20 cellular contexts compared by ENCODE assay signal in genomic region chr14:80465541-80466220, GRCh38.
"Had no signal": no experiment of that assay in that cellular context is flagged by ENCODE, and none has a peak within 500 bp of the region (broad histone marks: within the 10 kb centered on the region; RNA-seq: fewer than 3 reads in every experiment).

No MANE protein-coding gene starts in this region.

- DNase-seq: activated CD4-positive, alpha-beta T cell treated with anti-CD3 and anti-CD28 coated beads for 1 hour; activated CD8-positive, alpha-beta memory T cell treated with anti-CD3 and anti-CD28 coated beads for 24 hours; activated CD8-positive, alpha-beta memory T cell treated with anti-CD3 and anti-CD28 coated beads, Interleukin-2, amount 50 U/mL, for 48 hours; activated gamma-delta T cell treated with Interleukin-2 at 50 U/mL for 16 hours; central memory CD4-positive, alpha-beta T cell; dorsolateral prefrontal cortex; foreskin fibroblast; stimulated activated CD4-positive, alpha-beta T cell treated with anti-CD3 and anti-CD28 coated beads, Interleukin-4, amount 100 ng/mL, for 24 hours; testis; upper lobe of left lung had no signal

- H3K36me3 ChIP-seq: upper lobe of left lung had no signal

- H3K9me3 Mint-ChIP-seq: activated T-helper 1 cell treated with anti-CD3 and anti-CD28 coated beads, Interleukin-12 subunit alpha, Interleukin-12 subunit beta, Interleukin-2, Interleukin-4 antibody, amounts not matched to agents 30 ng/mL and 10 ng/mL and 1 ng/mL, durations not matched to agents 14 hours and 24 hours and 36 hours; stimulated activated effector memory CD8-positive, alpha-beta T cell treated with anti-CD3 and anti-CD28 coated beads, Interleukin-12 subunit alpha, Interleukin-12 subunit beta, amount 100 ng/mL, for 72 hours; T-helper 1 cell treated with Interleukin-12 subunit alpha and Interleukin-12 subunit beta and Interleukin-4 antibody, amounts not matched to agents 30 μg/mL and 1 μg/mL, for 36 hours had no signal

- H3K9me3 ChIP-seq: testis, upper lobe of left lung had no signal

- H3K27me3 ChIP-seq: dorsolateral prefrontal cortex, hepatocyte, testis, upper lobe of left lung had no signal

- H3K27me3 Mint-ChIP-seq: activated naive CD8-positive, alpha-beta T cell; natural killer cell treated with Interleukin-12 subunit alpha and Interleukin-12 subunit beta and Interleukin-15 and Interleukin-18, amount 100 ng/mL, for 72 hours had no signal

- H3K4me1 ChIP-seq: testis, upper lobe of left lung had no signal

- H3K27ac ChIP-seq: dorsolateral prefrontal cortex, epithelial cell of prostate, hepatocyte, testis, upper lobe of left lung, VCaP had no signal

- H3K4me1 Mint-ChIP-seq: stimulated activated effector memory CD8-positive, alpha-beta T cell treated with anti-CD3 and anti-CD28 coated beads, Interleukin-12 subunit alpha, Interleukin-12 subunit beta, amount 100 ng/mL, for 72 hours had no signal

- ATAC-seq: natural killer cell treated with Interleukin-12 subunit alpha and Interleukin-12 subunit beta and Interleukin-15 and Interleukin-18, amount 100 ng/mL, for 72 hours; sciatic nerve; stimulated activated effector memory CD8-positive, alpha-beta T cell treated with anti-CD3 and anti-CD28 coated beads, Interleukin-12 subunit alpha, Interleukin-12 subunit beta, amount 100 ng/mL, for 72 hours had no signal

- H3K27ac Mint-ChIP-seq: activated naive CD8-positive, alpha-beta T cell; activated T-helper 1 cell treated with anti-CD3 and anti-CD28 coated beads, Interleukin-12 subunit alpha, Interleukin-12 subunit beta, Interleukin-2, Interleukin-4 antibody, amounts not matched to agents 30 ng/mL and 10 ng/mL and 1 ng/mL, durations not matched to agents 14 hours and 24 hours and 36 hours; natural killer cell treated with Interleukin-12 subunit alpha and Interleukin-12 subunit beta and Interleukin-15 and Interleukin-18, amount 100 ng/mL, for 72 hours; stimulated activated effector memory CD8-positive, alpha-beta T cell treated with anti-CD3 and anti-CD28 coated beads, Interleukin-12 subunit alpha, Interleukin-12 subunit beta, amount 100 ng/mL, for 72 hours; T-helper 1 cell treated with Interleukin-12 subunit alpha and Interleukin-12 subunit beta and Interleukin-4 antibody, amounts not matched to agents 30 μg/mL and 1 μg/mL, for 36 hours had no signal

- H3K4me3 ChIP-seq: dorsolateral prefrontal cortex, hepatocyte, lung, testis, upper lobe of left lung had no signal

- H3K4me3 Mint-ChIP-seq: activated naive CD8-positive, alpha-beta T cell; activated T-helper 1 cell treated with anti-CD3 and anti-CD28 coated beads, Interleukin-12 subunit alpha, Interleukin-12 subunit beta, Interleukin-2, Interleukin-4 antibody, amounts not matched to agents 30 ng/mL and 10 ng/mL and 1 ng/mL, durations not matched to agents 14 hours and 24 hours and 36 hours; natural killer cell treated with Interleukin-12 subunit alpha and Interleukin-12 subunit beta and Interleukin-15 and Interleukin-18, amount 100 ng/mL, for 72 hours; stimulated activated effector memory CD8-positive, alpha-beta T cell treated with anti-CD3 and anti-CD28 coated beads, Interleukin-12 subunit alpha, Interleukin-12 subunit beta, amount 100 ng/mL, for 72 hours; T-helper 1 cell treated with Interleukin-12 subunit alpha and Interleukin-12 subunit beta and Interleukin-4 antibody, amounts not matched to agents 30 μg/mL and 1 μg/mL, for 36 hours had no signal

- H3K36me3 Mint-ChIP-seq: activated naive CD8-positive, alpha-beta T cell; natural killer cell treated with Interleukin-12 subunit alpha and Interleukin-12 subunit beta and Interleukin-15 and Interleukin-18, amount 100 ng/mL, for 72 hours; stimulated activated effector memory CD8-positive, alpha-beta T cell treated with anti-CD3 and anti-CD28 coated beads, Interleukin-12 subunit alpha, Interleukin-12 subunit beta, amount 100 ng/mL, for 72 hours had no signal
